In genomic region chr12:97134495-97134894, GRCh38 we compare ENCODE assay signal across 25 cellular contexts.
DNase-seq lines count a peak whose midpoint lies in the region; ATAC-seq and TF ChIP-seq lines count a peak whose summit lies in the region.
"Had no signal": no experiment of that assay in that cellular context is flagged by ENCODE, and none has a peak within 500 bp of the region (broad histone marks: within the 10 kb centered on the region; RNA-seq: fewer than 3 reads in every experiment).

No MANE protein-coding gene starts in this region.

- no peak overlapping the region for H2BK12ac ChIP-seq in H9 (ENCODE audit: insufficient read length, low read depth, low read length)

- POLR2A ChIA-PET in PC-9 (lab: Charles Lee; ENCODE audit: unreplicated experiment) = no interaction called here

- peaks cover 3% of the 10 kb centered on the region for H3K9me3 ChIP-seq in H9 (ENCODE audit: control insufficient read depth, low read depth, low read length)
- no peaks in the 10 kb centered on the region for H3K9me3 ChIP-seq in PC-9 (ENCODE audit: insufficient read depth, low read depth)
- no peaks in the 10 kb centered on the region for H3K9me3 ChIP-seq in breast epithelium
- H3K9me3 ChIP-seq: BE2C, stomach, thyroid gland had no signal

- no peak overlapping the region for H3K4ac ChIP-seq in H9 (ENCODE audit: low read depth, low read length)

- H3K9ac ChIP-seq in H9 (ENCODE audit: extremely low read depth, insufficient read length, low read length) = no peak overlapping the region
- H3K9ac ChIP-seq: GM23248 had no signal

- no peak overlapping the region for H2BK120ac ChIP-seq in H9 (ENCODE audit: low read depth, low read length, poor library complexity, severe bottlenecking)

- no peaks in the 10 kb centered on the region for H3K36me3 ChIP-seq in PC-9 (ENCODE audit: low read depth)
- H3K36me3 ChIP-seq in kidney epithelial cell (ENCODE audit: control insufficient read depth, insufficient read depth, low read length) = no peaks in the 10 kb centered on the region
- no peaks in the 10 kb centered on the region for H3K36me3 ChIP-seq in breast epithelium
- H3K36me3 ChIP-seq: BE2C, stomach, thyroid gland had no signal

- H4K20me1 ChIP-seq in H9 (ENCODE audit: control insufficient read depth, insufficient read depth, insufficient read length) (no peaks in the 10 kb centered on the region), PC-9 (ENCODE audit: insufficient read depth) (no peaks in the 10 kb centered on the region)

- no peak overlapping the region for H2BK20ac ChIP-seq in H9 (ENCODE audit: low read depth, low read length, poor library complexity, severe bottlenecking)

- peaks cover 51 to 53% of the 10 kb centered on the region in 2 experiments for H3K4me1 Mint-ChIP-seq in H9
- H3K4me1 Mint-ChIP-seq: central memory CD8-positive, alpha-beta T cell; naive thymus-derived CD4-positive, alpha-beta T cell had no signal

- no peak overlapping the region for H3K4me3 Mint-ChIP-seq in H9
- H3K4me3 Mint-ChIP-seq: central memory CD8-positive, alpha-beta T cell; dendritic cell treated with granulocyte-macrophage colony-stimulating factor and Interleukin-4, amounts not matched to agents 40 ng/mL and 50 ng/mL, for 4 days; naive thymus-derived CD4-positive, alpha-beta T cell had no signal

- H4K91ac ChIP-seq in H9 (ENCODE audit: insufficient read length, low read depth, low read length) = no peak overlapping the region

- H3K14ac ChIP-seq in H9 (ENCODE audit: insufficient read depth, low read length) = no peak overlapping the region

- H3K27ac Mint-ChIP-seq in H9 = 0 out of 7 replicates have a peak overlapping the region, but pooled peaks of 1 of the 3 experiments have one; percentile 31
- H3K27ac Mint-ChIP-seq: dendritic cell treated with granulocyte-macrophage colony-stimulating factor and Interleukin-4, amounts not matched to agents 40 ng/mL and 50 ng/mL, for 4 days; naive thymus-derived CD4-positive, alpha-beta T cell had no signal

- no peak for ATAC-seq in GM18520 (IDR thresholded peaks at IDR 0.05; ENCODE audit: unreplicated experiment)
- ATAC-seq: GM12878; left ventricle myocardium superior; naive thymus-derived CD4-positive, alpha-beta T cell had no signal

- no peak overlapping the region for H3K56ac ChIP-seq in H9 (ENCODE audit: insufficient read length, low read depth, low read length)

- no peak overlapping the region for H4K5ac ChIP-seq in H9 (ENCODE audit: insufficient read length, low read depth, low read length)

- H2BK5ac ChIP-seq in H9 (ENCODE audit: insufficient read length, low read length) = no peak overlapping the region

- peaks cover 15 to 39% (median 23%) of the 10 kb centered on the region in 3 experiments for H3K36me3 Mint-ChIP-seq in H9 (ENCODE audit: insufficient read depth in 1 of 3, low read depth in 3 of 3)
- H3K36me3 Mint-ChIP-seq: naive thymus-derived CD4-positive, alpha-beta T cell had no signal

- WGBS in H9 (ENCODE audit: extremely low coverage, insufficient read length, low lambda C conversion rate) = no CpG with 5 or more reads among the region's 1 CpG

- no peak overlapping the region for H3K18ac ChIP-seq in H9 (ENCODE audit: insufficient read length, low read depth, low read length)

- no peak overlapping the region for H3K23ac ChIP-seq in H9 (ENCODE audit: insufficient read length, low read depth, low read length)

- intact Hi-C loops in PC-9 (cut with micrococcal nuclease; ENCODE audit: unreplicated experiment) (no loop called here), breast epithelium (cut with DNase I; ENCODE audit: low total_unique reads) (no loop called here)

- H3K79me2 ChIP-seq in H9 (ENCODE audit: insufficient read depth, low read length) = no peaks in the 10 kb centered on the region
- no peaks in the 10 kb centered on the region for H3K79me2 ChIP-seq in PC-9 (ENCODE audit: low read depth)

- no peaks in the 10 kb centered on the region for H3K23me2 ChIP-seq in H9 (ENCODE audit: insufficient read length, low read depth, low read length, poor library complexity, severe bottlenecking)

- no peaks in the 10 kb centered on the region for H3K9me2 ChIP-seq in PC-9 (ENCODE audit: insufficient read depth)

- no peak overlapping the region for H3K4me2 ChIP-seq in H9 (ENCODE audit: insufficient read depth, insufficient read length, low read length)
- H3K4me2 ChIP-seq in PC-9 = no peak overlapping the region

- no peak overlapping the region for H2AFZ ChIP-seq in H9 (ENCODE audit: low read length)
- H2AFZ ChIP-seq in PC-9 = peak overlapping the region; percentile 22; the same call in 1 of the 2 replicates
- H2AFZ ChIP-seq: GM23248 had no signal

- H3K4me3 ChIP-seq in PC-9 (no peak overlapping the region), kidney epithelial cell (ENCODE audit: low read depth, low read length) (no peak overlapping the region), breast epithelium (no peak overlapping the region)
- H3K4me3 ChIP-seq: GM12878, GM23248, SK-N-MC, stomach, thyroid gland had no signal

- no peak overlapping the region for H4K8ac ChIP-seq in H9 (replicated peaks; ENCODE audit: insufficient read length, low read depth, low read length)

- no peak overlapping the region for H3K27ac ChIP-seq in C4-2B
- no peak overlapping the region for H3K27ac ChIP-seq in H9 (ENCODE audit: insufficient read length, low read depth, low read length)
- H3K27ac ChIP-seq in PC-9 = no peak overlapping the region
- no peak overlapping the region for H3K27ac ChIP-seq in breast epithelium
- H3K27ac ChIP-seq: GM23248, SK-N-MC, stomach, thyroid gland had no signal

- H2BK15ac ChIP-seq in H9 (ENCODE audit: low read depth, low read length) = no peak overlapping the region

- H3T11ph ChIP-seq in H9 (ENCODE audit: low read length) = no peak overlapping the region

- H3K9me3 Mint-ChIP-seq in H9 = peaks cover 12 to 16% of the 10 kb centered on the region in 2 experiments
- H3K9me3 Mint-ChIP-seq: central memory CD8-positive, alpha-beta T cell; dendritic cell treated with granulocyte-macrophage colony-stimulating factor and Interleukin-4, amounts not matched to agents 40 ng/mL and 50 ng/mL, for 4 days had no signal

- CTCF ChIA-PET in PC-9 (lab: Charles Lee) = no interaction called here

- peaks cover 4% of the 10 kb centered on the region for H3K27me3 Mint-ChIP-seq in H9 (ENCODE audit: low read depth)
- H3K27me3 Mint-ChIP-seq: dendritic cell treated with granulocyte-macrophage colony-stimulating factor and Interleukin-4, amounts not matched to agents 40 ng/mL and 50 ng/mL, for 4 days had no signal

- TF ChIP-seq POLR2A in breast epithelium (IDR thresholded peaks at IDR 0.05) = no peak

- H3F3A ChIP-seq in PC-9 (ENCODE audit: insufficient read depth, low read depth) = no peaks in the 10 kb centered on the region

- H3K27me3 ChIP-seq in H9 (ENCODE audit: insufficient read depth, low read length) = no peaks in the 10 kb centered on the region
- no peaks in the 10 kb centered on the region for H3K27me3 ChIP-seq in PC-9 (ENCODE audit: insufficient read depth, low read depth)
- no peaks in the 10 kb centered on the region for H3K27me3 ChIP-seq in kidney epithelial cell (ENCODE audit: control insufficient read depth, insufficient read depth, low read length)
- H3K27me3 ChIP-seq in breast epithelium = no peaks in the 10 kb centered on the region
- H3K27me3 ChIP-seq: BE2C, stomach, thyroid gland had no signal

- no TSS peak for BruUV-seq in PC-9 (replicated peaks; lab: Mats Ljungman, UMichigan)

- no peak overlapping the region for H2AK5ac ChIP-seq in H9 (ENCODE audit: insufficient read length, low read length)

- peak; percentile 24 for TF ChIP-seq CTCF in C4-2B (conservative IDR thresholded peaks at IDR 0.05)
- TF ChIP-seq CTCF in H9 (conservative IDR thresholded peaks at IDR 0.05) = peak; percentile 55
- 0 out of 2 replicates have a peak, but pooled peaks have one; percentile 26 for TF ChIP-seq CTCF in PC-9 (conservative IDR thresholded peaks at IDR 0.05)
- TF ChIP-seq CTCF in kidney epithelial cell (IDR thresholded peaks at IDR 0.05; ENCODE audit: insufficient read depth, low read length, poor library complexity, severe bottlenecking) = peak; percentile 22
- no peak for TF ChIP-seq CTCF in breast epithelium (IDR thresholded peaks at IDR 0.05)

- H3K4me1 ChIP-seq in H9 (ENCODE audit: insufficient read depth, low read length) = peaks cover 2% of the 10 kb centered on the region; the same call in 1 of the 2 replicates
- H3K4me1 ChIP-seq in PC-9 (replicated peaks; ENCODE audit: insufficient read depth) = no peaks in the 10 kb centered on the region
- no peaks in the 10 kb centered on the region for H3K4me1 ChIP-seq in breast epithelium
- H3K4me1 ChIP-seq: BE2C, stomach had no signal

- no peaks in the 10 kb centered on the region for H3K79me1 ChIP-seq in H9 (ENCODE audit: insufficient read depth, low read depth, low read length, poor library complexity, severe bottlenecking)

- DNase-seq in H9 = no peak
- DNase-seq in PC-9 = no peak
- DNase-seq in kidney epithelial cell (ENCODE audit: low read depth) = no peak
- no peak for DNase-seq in NCI-H146 (lab: John Stamatoyannopoulos, UW)
- no peak for DNase-seq in activated effector memory CD4-positive, alpha-beta T cell treated with anti-CD3 and anti-CD28 coated beads, Interleukin-2, amount 50 U/mL, for 16 hours
- DNase-seq in breast epithelium (ENCODE audit: low spot score in 2 of 2) = no peak
- DNase-seq: activated CD4-positive, alpha-beta T cell treated with anti-CD3 and anti-CD28 coated beads for 1 hour; activated effector memory CD4-positive, alpha-beta T cell treated with Interleukin-2 at 50 U/mL for 16 hours; BE2C; GDM1; GM23248; left ventricle myocardium superior; midbrain; naive thymus-derived CD4-positive, alpha-beta T cell; NCI-H1092; NCI-H187 treated with DMSO at 0.1 percent for 48 hours; NCI-H526 treated with DMSO at 0.1 percent for 48 hours; stomach; thyroid gland had no signal

Comparison
In these comparisons a context has a peak if more than half of its experiments do, and no peak if none do; other contexts are left out.
1. CTCF ChIP-seq: peak in C4-2B (single experiment), H9 (single experiment), PC-9 (single experiment) and kidney epithelial cell (single experiment); none in breast epithelium (0 of 3).